In genomic region chr1:8687539-8687938, GRCh38 we compare ENCODE assay signal across 1 cellular context.
TF ChIP-seq lines count a peak whose summit lies in the region.

No MANE protein-coding gene starts in this region.

TF ChIP-seq in GM12878, 131 proteins besides CTCF, POLR2A, EP300 and RAD21 (continued from another document):
- TF ChIP-seq, protein P1, sequence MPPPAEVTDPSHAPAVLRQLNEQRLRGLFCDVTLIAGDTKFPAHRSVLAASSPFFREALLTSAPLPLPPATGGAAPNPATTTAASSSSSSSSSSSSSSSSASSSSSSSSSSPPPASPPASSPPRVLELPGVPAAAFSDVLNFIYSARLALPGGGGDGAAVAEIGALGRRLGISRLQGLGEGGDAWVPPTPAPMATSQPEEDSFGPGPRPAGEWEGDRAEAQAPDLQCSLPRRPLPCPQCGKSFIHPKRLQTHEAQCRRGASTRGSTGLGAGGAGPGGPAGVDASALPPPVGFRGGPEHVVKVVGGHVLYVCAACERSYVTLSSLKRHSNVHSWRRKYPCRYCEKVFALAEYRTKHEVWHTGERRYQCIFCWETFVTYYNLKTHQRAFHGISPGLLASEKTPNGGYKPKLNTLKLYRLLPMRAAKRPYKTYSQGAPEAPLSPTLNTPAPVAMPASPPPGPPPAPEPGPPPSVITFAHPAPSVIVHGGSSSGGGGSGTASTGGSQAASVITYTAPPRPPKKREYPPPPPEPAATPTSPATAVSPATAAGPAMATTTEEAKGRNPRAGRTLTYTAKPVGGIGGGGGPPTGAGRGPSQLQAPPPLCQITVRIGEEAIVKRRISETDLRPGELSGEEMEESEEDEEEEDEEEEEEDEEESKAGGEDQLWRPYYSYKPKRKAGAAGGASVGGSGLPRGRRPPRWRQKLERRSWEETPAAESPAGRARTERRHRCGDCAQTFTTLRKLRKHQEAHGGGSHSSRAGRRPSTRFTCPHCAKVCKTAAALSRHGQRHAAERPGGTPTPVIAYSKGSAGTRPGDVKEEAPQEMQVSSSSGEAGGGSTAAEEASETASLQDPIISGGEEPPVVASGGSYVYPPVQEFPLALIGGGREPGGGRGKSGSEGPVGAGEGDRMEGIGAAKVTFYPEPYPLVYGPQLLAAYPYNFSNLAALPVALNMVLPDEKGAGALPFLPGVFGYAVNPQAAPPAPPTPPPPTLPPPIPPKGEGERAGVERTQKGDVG (CRISPR knock-in tag; IDR thresholded peaks at IDR 0.05): no peak
- TF ChIP-seq, protein P2, sequence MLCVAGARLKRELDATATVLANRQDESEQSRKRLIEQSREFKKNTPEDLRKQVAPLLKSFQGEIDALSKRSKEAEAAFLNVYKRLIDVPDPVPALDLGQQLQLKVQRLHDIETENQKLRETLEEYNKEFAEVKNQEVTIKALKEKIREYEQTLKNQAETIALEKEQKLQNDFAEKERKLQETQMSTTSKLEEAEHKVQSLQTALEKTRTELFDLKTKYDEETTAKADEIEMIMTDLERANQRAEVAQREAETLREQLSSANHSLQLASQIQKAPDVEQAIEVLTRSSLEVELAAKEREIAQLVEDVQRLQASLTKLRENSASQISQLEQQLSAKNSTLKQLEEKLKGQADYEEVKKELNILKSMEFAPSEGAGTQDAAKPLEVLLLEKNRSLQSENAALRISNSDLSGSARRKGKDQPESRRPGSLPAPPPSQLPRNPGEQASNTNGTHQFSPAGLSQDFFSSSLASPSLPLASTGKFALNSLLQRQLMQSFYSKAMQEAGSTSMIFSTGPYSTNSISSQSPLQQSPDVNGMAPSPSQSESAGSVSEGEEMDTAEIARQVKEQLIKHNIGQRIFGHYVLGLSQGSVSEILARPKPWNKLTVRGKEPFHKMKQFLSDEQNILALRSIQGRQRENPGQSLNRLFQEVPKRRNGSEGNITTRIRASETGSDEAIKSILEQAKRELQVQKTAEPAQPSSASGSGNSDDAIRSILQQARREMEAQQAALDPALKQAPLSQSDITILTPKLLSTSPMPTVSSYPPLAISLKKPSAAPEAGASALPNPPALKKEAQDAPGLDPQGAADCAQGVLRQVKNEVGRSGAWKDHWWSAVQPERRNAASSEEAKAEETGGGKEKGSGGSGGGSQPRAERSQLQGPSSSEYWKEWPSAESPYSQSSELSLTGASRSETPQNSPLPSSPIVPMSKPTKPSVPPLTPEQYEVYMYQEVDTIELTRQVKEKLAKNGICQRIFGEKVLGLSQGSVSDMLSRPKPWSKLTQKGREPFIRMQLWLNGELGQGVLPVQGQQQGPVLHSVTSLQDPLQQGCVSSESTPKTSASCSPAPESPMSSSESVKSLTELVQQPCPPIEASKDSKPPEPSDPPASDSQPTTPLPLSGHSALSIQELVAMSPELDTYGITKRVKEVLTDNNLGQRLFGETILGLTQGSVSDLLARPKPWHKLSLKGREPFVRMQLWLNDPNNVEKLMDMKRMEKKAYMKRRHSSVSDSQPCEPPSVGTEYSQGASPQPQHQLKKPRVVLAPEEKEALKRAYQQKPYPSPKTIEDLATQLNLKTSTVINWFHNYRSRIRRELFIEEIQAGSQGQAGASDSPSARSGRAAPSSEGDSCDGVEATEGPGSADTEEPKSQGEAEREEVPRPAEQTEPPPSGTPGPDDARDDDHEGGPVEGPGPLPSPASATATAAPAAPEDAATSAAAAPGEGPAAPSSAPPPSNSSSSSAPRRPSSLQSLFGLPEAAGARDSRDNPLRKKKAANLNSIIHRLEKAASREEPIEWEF (IDR thresholded peaks at IDR 0.05; ENCODE audit: insufficient replicate concordance, low read depth, low read length): no peak
- TF ChIP-seq SIX5 (IDR thresholded peaks at IDR 0.05; ENCODE audit: low read depth, low read length, severe bottlenecking) (no peak), ZBTB11 (CRISPR knock-in tag; IDR thresholded peaks at IDR 0.05) (no peak)
